In genomic region chr5:144205141-144205551, GRCh38 we compare ENCODE assay signal across 9 cellular contexts. TPM values are rescaled to one million over a fixed set of nuclear protein-coding genes. Genes with fewer than 3 reads are reported as not detected.
DNase-seq lines count a peak whose midpoint lies in the region; ATAC-seq and TF ChIP-seq lines count a peak whose summit lies in the region.
"Had no signal": no experiment of that assay in that cellular context is flagged by ENCODE, and none has a peak within 500 bp of the region (broad histone marks: within the 10 kb centered on the region; RNA-seq: fewer than 3 reads in every experiment).

No MANE protein-coding gene starts in this region.

- DNase-seq in activated effector memory CD4-positive, alpha-beta T cell treated with anti-CD3 and anti-CD28 coated beads, Interleukin-2, amount 50 U/mL, for 16 hours, result peak; percentile 62
- no peak for DNase-seq in activated effector memory CD4-positive, alpha-beta T cell treated with Interleukin-2 at 50 U/mL for 16 hours
- DNase-seq in brain microvascular endothelial cell (peak; percentile 29), kidney tubule cell (ENCODE audit: low spot score) (peak; percentile 77), vagina (ENCODE audit: extremely low spot score in 2 of 2) (no peak), SKM-1 (lab: John Stamatoyannopoulos, UW; ENCODE audit: unreplicated experiment) (no peak)

- H3K27me3 ChIP-seq in brain microvascular endothelial cell (replicated peaks) (no peaks in the 10 kb centered on the region), vagina (peaks cover 4% of the 10 kb centered on the region)

- no peak overlapping the region for H3K27ac ChIP-seq in brain microvascular endothelial cell
- H3K27ac ChIP-seq in vagina, result no peak overlapping the region

- TF ChIP-seq POLR2A in vagina (IDR thresholded peaks at IDR 0.05), result no peak

- H3K4me1 ChIP-seq in vagina, result peaks cover 19% of the 10 kb centered on the region

- peak overlapping the region; percentile 48 for H3K4me3 ChIP-seq in brain microvascular endothelial cell (ENCODE audit: low read depth, low read length)
- H3K4me3 ChIP-seq in vagina, result peak overlapping the region; percentile 27
- H3K4me3 ChIP-seq: K562 had no signal

- H3K36me3 ChIP-seq in brain microvascular endothelial cell (replicated peaks) (no peaks in the 10 kb centered on the region), vagina (no peaks in the 10 kb centered on the region)

- H3K9me3 ChIP-seq in vagina, result no peaks in the 10 kb centered on the region

- in situ Hi-C loops in brain microvascular endothelial cell (cut with HindIII; ENCODE audit: low pct_ligation_motif_present, low sequenced_read_pairs), result no loop called here

- peak; percentile 8 for TF ChIP-seq CTCF in brain microvascular endothelial cell (IDR thresholded peaks at IDR 0.05; ENCODE audit: low read depth, low read length, missing control alignments)
- no peak for TF ChIP-seq CTCF in vagina (IDR thresholded peaks at IDR 0.05)

- intact Hi-C loops in vagina (cut with DNase I), result no loop called here

- ATAC-seq in GM19397 (IDR thresholded peaks at IDR 0.05; ENCODE audit: unreplicated experiment), result no peak
- ATAC-seq in HG02840 (IDR thresholded peaks at IDR 0.05; ENCODE audit: low FRiP score, unreplicated experiment), result no peak
- ATAC-seq: K562 had no signal

RNA-seq across cellular contexts. Expression of gene KCTD16, which starts 34.5 kb away (rescaled TPM):
- total RNA-seq in vagina, result 0.25 TPM

RNA-seq across cellular contexts. Expression of gene YIPF5, which starts 34.7 kb away (rescaled TPM):
- total RNA-seq in vagina, result 18.2 TPM

Comparison
In these comparisons a context has a peak if more than half of its experiments do, and no peak if none do; other contexts are left out.
1. DNase-seq: peak in activated effector memory CD4-positive, alpha-beta T cell treated with anti-CD3 and anti-CD28 coated beads, Interleukin-2, amount 50 U/mL, for 16 hours (single experiment), brain microvascular endothelial cell (single experiment) and kidney tubule cell (single experiment); none in activated effector memory CD4-positive, alpha-beta T cell treated with Interleukin-2 at 50 U/mL for 16 hours (single experiment), vagina (0 of 2) and SKM-1 (single experiment).